Comparison of ENCODE assay signal across 1 cellular context in the genomic region with DNA sequence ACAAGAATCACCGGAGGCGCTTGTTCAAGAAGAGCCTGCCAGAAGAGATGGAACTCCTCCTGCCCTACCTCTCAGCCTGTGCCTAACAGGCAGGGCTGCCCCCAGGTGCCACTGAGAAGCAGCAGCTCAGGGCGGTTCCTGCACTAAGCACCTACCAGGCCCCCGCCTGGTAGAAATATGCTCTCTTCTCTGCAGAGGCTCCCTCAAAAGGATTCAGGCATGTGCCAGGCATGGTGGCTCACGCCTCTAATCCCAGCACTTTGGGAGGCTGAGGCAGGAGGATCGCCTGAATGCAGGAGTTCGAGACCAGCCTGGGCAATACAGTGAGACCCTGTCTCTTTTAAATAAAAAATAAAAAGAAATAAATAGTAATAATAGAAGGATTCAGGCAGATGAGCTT.
TF ChIP-seq lines count a peak whose summit lies in the region.

No MANE protein-coding gene starts in this region.

TF ChIP-seq in GM23338, 12 proteins besides CTCF, POLR2A, EP300 and RAD21 (continued from another document):
- TF ChIP-seq EZH2phosphoT487 (IDR thresholded peaks at IDR 0.05; ENCODE audit: unreplicated experiment): no peak
- TF ChIP-seq ZNF114 (CRISPR knock-in tag; IDR thresholded peaks at IDR 0.05): no peak
